In genomic region chr16:47553853-47554564, GRCh38 we compare ENCODE assay signal across 1 cellular context.
TF ChIP-seq lines count a peak whose summit lies in the region.

No MANE protein-coding gene starts in this region.

TF ChIP-seq in HepG2, 621 proteins besides CTCF, POLR2A, EP300 and RAD21 (continued from another document and continues in another):
- TF ChIP-seq ZNF710 (CRISPR knock-in tag; IDR thresholded peaks at IDR 0.05; ENCODE audit: borderline replicate concordance) (peak; percentile 64; the same call in 1 of the 2 replicates), ZNF33A (CRISPR knock-in tag; IDR thresholded peaks at IDR 0.05; ENCODE audit: borderline replicate concordance) (no peak), NAIF1 (CRISPR knock-in tag; IDR thresholded peaks at IDR 0.05; ENCODE audit: borderline replicate concordance) (no peak), FOXA3 (CRISPR knock-in tag; IDR thresholded peaks at IDR 0.05) (peak; percentile 83), MBNL3 (CRISPR knock-in tag; conservative IDR thresholded peaks at IDR 0.05) (no peak), RXRB (CRISPR knock-in tag; IDR thresholded peaks at IDR 0.05; ENCODE audit: borderline replicate concordance) (peak; percentile 67), ZNF660 (CRISPR knock-in tag; IDR thresholded peaks at IDR 0.05; ENCODE audit: borderline replicate concordance, low read depth) (no peak), ZNF878 (CRISPR knock-in tag; IDR thresholded peaks at IDR 0.05) (no peak), MAF1 (CRISPR knock-in tag; IDR thresholded peaks at IDR 0.05; ENCODE audit: borderline replicate concordance) (no peak), ZSCAN22 (CRISPR knock-in tag; IDR thresholded peaks at IDR 0.05) (no peak), ZNF234 (CRISPR knock-in tag; conservative IDR thresholded peaks at IDR 0.05) (peak; percentile 59; the same call in 1 of the 2 replicates), ZNF749 (CRISPR knock-in tag; IDR thresholded peaks at IDR 0.05; ENCODE audit: borderline replicate concordance) (no peak), ZNF629 (CRISPR knock-in tag; conservative IDR thresholded peaks at IDR 0.05) (no peak), ZNF513 (CRISPR knock-in tag; conservative IDR thresholded peaks at IDR 0.05) (no peak), ZNF317 (CRISPR knock-in tag; IDR thresholded peaks at IDR 0.05) (peak; percentile 85), SP1 (IDR thresholded peaks at IDR 0.05) (no peak), SP1 (CRISPR knock-in tag; IDR thresholded peaks at IDR 0.05) (no peak), ZNF331 (CRISPR knock-in tag; IDR thresholded peaks at IDR 0.05) (0 out of 2 replicates have a peak, but pooled peaks have one; percentile 20), ZNF180 (CRISPR knock-in tag; IDR thresholded peaks at IDR 0.05; ENCODE audit: borderline replicate concordance, low read depth) (no peak), SMARCC2 (IDR thresholded peaks at IDR 0.05) (no peak), ZBTB1 (CRISPR knock-in tag; IDR thresholded peaks at IDR 0.05; ENCODE audit: borderline replicate concordance) (no peak), ZNF564 (CRISPR knock-in tag; IDR thresholded peaks at IDR 0.05) (peak; percentile 65; the same call in 1 of the 2 replicates), SIN3A (IDR thresholded peaks at IDR 0.05; ENCODE audit: borderline replicate concordance, low read depth, low read length) (no peak), ESRRA (CRISPR knock-in tag; IDR thresholded peaks at IDR 0.05; ENCODE audit: low read depth) (no peak), ZSCAN30 (CRISPR knock-in tag; IDR thresholded peaks at IDR 0.05) (no peak), ZNF558 (CRISPR knock-in tag; IDR thresholded peaks at IDR 0.05; ENCODE audit: borderline replicate concordance) (no peak), RAD51 (IDR thresholded peaks at IDR 0.05; ENCODE audit: borderline replicate concordance) (no peak), FOXK1 (CRISPR knock-in tag; IDR thresholded peaks at IDR 0.05; ENCODE audit: borderline replicate concordance, low read depth) (0 out of 2 replicates have a peak, but pooled peaks have one; percentile 49), CREB3 (CRISPR knock-in tag; IDR thresholded peaks at IDR 0.05) (peak; percentile 31; the same call in 1 of the 2 replicates), FOSL2 (CRISPR knock-in tag; IDR thresholded peaks at IDR 0.05) (peak; percentile 17; the same call in 1 of the 2 replicates), ZNF121 (CRISPR knock-in tag; IDR thresholded peaks at IDR 0.05) (0 out of 2 replicates have a peak, but pooled peaks have one; percentile 18), TBL1XR1 (IDR thresholded peaks at IDR 0.05; ENCODE audit: borderline replicate concordance, low read length, partially characterized antibody) (no peak), MIXL1 (CRISPR knock-in tag; IDR thresholded peaks at IDR 0.05) (no peak), BRD4 (CRISPR knock-in tag; IDR thresholded peaks at IDR 0.05) (no peak), FOXP4 (CRISPR knock-in tag; IDR thresholded peaks at IDR 0.05) (no peak), POGZ (CRISPR knock-in tag; IDR thresholded peaks at IDR 0.05) (peak; percentile 97), ELF1 (CRISPR knock-in tag; IDR thresholded peaks at IDR 0.05) (no peak), NR3C1 (CRISPR knock-in tag; IDR thresholded peaks at IDR 0.05) (no peak), MTF2 (CRISPR knock-in tag; IDR thresholded peaks at IDR 0.05; ENCODE audit: borderline replicate concordance) (no peak), NFIB (CRISPR knock-in tag; IDR thresholded peaks at IDR 0.05; ENCODE audit: borderline replicate concordance) (no peak), MEIS2 (CRISPR knock-in tag; IDR thresholded peaks at IDR 0.05) (no peak), ISL2 (CRISPR knock-in tag; IDR thresholded peaks at IDR 0.05) (peak; percentile 21; the same call in 1 of the 2 replicates), MTA1 (CRISPR knock-in tag; IDR thresholded peaks at IDR 0.05; ENCODE audit: borderline replicate concordance) (peak; percentile 54; the same call in 1 of the 2 replicates), ZNF615 (CRISPR knock-in tag; IDR thresholded peaks at IDR 0.05; ENCODE audit: borderline replicate concordance) (no peak; the same call in 1 of the 2 replicates), IRX3 (CRISPR knock-in tag; IDR thresholded peaks at IDR 0.05; ENCODE audit: borderline replicate concordance, low read depth) (no peak), KDM1A (CRISPR knock-in tag; IDR thresholded peaks at IDR 0.05) (no peak), ATF3 (CRISPR knock-in tag; IDR thresholded peaks at IDR 0.05) (no peak), GATAD2A (CRISPR knock-in tag; IDR thresholded peaks at IDR 0.05) (peak; percentile 71)
- TF ChIP-seq, protein P1, sequence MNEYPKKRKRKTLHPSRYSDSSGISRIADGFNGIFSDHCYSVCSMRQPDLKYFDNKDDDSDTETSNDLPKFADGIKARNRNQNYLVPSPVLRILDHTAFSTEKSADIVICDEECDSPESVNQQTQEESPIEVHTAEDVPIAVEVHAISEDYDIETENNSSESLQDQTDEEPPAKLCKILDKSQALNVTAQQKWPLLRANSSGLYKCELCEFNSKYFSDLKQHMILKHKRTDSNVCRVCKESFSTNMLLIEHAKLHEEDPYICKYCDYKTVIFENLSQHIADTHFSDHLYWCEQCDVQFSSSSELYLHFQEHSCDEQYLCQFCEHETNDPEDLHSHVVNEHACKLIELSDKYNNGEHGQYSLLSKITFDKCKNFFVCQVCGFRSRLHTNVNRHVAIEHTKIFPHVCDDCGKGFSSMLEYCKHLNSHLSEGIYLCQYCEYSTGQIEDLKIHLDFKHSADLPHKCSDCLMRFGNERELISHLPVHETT (CRISPR knock-in tag; conservative IDR thresholded peaks at IDR 0.05) = no peak
- TF ChIP-seq, protein P2, sequence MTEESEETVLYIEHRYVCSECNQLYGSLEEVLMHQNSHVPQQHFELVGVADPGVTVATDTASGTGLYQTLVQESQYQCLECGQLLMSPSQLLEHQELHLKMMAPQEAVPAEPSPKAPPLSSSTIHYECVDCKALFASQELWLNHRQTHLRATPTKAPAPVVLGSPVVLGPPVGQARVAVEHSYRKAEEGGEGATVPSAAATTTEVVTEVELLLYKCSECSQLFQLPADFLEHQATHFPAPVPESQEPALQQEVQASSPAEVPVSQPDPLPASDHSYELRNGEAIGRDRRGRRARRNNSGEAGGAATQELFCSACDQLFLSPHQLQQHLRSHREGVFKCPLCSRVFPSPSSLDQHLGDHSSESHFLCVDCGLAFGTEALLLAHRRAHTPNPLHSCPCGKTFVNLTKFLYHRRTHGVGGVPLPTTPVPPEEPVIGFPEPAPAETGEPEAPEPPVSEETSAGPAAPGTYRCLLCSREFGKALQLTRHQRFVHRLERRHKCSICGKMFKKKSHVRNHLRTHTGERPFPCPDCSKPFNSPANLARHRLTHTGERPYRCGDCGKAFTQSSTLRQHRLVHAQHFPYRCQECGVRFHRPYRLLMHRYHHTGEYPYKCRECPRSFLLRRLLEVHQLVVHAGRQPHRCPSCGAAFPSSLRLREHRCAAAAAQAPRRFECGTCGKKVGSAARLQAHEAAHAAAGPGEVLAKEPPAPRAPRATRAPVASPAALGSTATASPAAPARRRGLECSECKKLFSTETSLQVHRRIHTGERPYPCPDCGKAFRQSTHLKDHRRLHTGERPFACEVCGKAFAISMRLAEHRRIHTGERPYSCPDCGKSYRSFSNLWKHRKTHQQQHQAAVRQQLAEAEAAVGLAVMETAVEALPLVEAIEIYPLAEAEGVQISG (CRISPR knock-in tag; IDR thresholded peaks at IDR 0.05) = peak; percentile 52
- TF ChIP-seq, protein P3, sequence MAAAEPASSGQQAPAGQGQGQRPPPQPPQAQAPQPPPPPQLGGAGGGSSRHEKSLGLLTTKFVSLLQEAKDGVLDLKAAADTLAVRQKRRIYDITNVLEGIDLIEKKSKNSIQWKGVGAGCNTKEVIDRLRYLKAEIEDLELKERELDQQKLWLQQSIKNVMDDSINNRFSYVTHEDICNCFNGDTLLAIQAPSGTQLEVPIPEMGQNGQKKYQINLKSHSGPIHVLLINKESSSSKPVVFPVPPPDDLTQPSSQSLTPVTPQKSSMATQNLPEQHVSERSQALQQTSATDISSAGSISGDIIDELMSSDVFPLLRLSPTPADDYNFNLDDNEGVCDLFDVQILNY (CRISPR knock-in tag; conservative IDR thresholded peaks at IDR 0.05) = no peak
- TF ChIP-seq, protein P4, sequence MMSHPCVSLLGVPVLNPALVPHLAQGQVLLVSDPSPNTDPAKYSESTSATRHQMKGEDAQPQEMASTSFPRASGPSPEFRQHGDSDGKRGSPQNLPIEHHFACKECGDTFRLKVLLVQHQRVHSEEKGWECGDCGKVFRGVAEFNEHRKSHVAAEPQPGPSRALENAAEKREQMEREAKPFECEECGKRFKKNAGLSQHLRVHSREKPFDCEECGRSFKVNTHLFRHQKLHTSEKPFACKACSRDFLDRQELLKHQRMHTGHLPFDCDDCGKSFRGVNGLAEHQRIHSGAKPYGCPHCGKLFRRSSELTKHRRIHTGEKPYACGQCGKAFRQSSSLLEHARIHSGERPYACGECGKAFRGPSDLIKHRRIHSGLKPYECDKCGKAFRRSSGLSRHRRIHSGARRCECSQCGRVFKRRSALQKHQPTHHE (CRISPR knock-in tag; IDR thresholded peaks at IDR 0.05; ENCODE audit: borderline replicate concordance) = no peak
- TF ChIP-seq, protein P5, sequence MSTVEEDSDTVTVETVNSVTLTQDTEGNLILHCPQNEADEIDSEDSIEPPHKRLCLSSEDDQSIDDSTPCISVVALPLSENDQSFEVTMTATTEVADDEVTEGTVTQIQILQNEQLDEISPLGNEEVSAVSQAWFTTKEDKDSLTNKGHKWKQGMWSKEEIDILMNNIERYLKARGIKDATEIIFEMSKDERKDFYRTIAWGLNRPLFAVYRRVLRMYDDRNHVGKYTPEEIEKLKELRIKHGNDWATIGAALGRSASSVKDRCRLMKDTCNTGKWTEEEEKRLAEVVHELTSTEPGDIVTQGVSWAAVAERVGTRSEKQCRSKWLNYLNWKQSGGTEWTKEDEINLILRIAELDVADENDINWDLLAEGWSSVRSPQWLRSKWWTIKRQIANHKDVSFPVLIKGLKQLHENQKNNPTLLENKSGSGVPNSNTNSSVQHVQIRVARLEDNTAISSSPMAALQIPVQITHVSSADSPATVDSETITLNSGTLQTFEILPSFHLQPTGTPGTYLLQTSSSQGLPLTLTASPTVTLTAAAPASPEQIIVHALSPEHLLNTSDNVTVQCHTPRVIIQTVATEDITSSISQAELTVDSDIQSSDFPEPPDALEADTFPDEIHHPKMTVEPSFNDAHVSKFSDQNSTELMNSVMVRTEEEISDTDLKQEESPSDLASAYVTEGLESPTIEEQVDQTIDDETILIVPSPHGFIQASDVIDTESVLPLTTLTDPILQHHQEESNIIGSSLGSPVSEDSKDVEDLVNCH (CRISPR knock-in tag; IDR thresholded peaks at IDR 0.05) = 0 out of 2 replicates have a peak, but pooled peaks have one; percentile 44
